8 cellular contexts compared by ENCODE assay signal in the genomic region with DNA sequence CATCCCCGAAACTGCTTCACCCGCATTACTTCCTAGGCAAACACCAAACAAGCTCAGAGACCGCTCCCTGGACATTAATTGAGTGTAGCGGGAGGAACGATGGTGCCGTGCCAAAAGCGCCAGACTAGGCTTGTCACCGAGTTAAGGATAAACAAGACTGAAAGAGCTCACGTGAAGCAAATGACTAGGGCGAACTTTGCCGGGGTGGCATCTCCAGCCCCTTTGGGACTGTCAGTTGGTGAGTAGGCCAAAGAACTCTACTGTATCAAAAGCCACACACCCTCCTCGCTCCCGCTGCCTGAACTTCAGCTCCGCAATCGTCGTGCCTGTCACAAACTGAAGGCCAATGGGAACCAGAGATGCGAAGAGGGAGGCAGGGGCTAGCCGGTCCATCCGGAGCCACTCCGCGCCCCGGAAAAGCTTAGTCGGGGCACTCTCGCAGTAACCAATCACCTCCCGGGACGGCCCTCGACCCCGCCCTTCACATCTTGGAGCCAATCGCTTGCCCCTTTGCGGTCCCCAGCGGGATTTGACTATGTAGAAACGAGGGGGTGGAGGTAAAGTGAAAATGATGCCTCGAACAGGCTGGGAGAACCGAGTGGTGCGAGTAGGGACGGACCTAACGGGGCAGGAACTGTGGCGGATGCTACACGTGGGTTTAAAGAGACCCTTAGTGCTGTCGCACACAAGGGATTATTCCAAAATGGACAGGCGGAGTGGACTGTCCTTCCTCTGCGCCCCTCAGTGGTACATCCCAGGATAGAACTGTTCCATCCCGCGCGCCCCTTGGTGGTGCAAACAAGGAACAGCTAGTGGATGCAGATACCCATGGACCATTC. TPM values are rescaled to one million over a fixed set of nuclear protein-coding genes. Genes with fewer than 3 reads are reported as not detected.
DNase-seq lines count a peak whose midpoint lies in the region; ATAC-seq and TF ChIP-seq lines count a peak whose summit lies in the region.

No MANE protein-coding gene starts in this region.

- H3K27me3 ChIP-seq in SK-N-SH (ENCODE audit: insufficient read depth) (peaks cover 9% of the 10 kb centered on the region), osteoblast (ENCODE audit: insufficient read depth, low read length) (peaks cover 16% of the 10 kb centered on the region), thymus (ENCODE audit: control insufficient read depth, insufficient read depth) (no peaks in the 10 kb centered on the region)

- TF ChIP-seq EP300 in SK-N-SH (IDR thresholded peaks at IDR 0.05; ENCODE audit: borderline replicate concordance in 1 of 2, low read depth in 1 of 2, low read length in 1 of 2), result no peak

- CTCF ChIA-PET in GM10248 (lab: Yijun Ruan, JAX) (interaction anchor here (0.9 to 2.0 kb wide), 10 partner anchors 9 to 421 kb away, joined by 3 to 7 read pairs (median 4); no protein-coding TSS in a partner anchor), SK-N-SH (lab: Yijun Ruan, JAX) (interaction anchor here (0.6 to 1.8 kb wide), 6 partner anchors 10 to 1534 kb away, joined by 3 to 6 read pairs (median 4); no protein-coding TSS in a partner anchor)

- H3K4me2 ChIP-seq in SK-N-SH, result peak overlapping the region; percentile 71
- H3K4me2 ChIP-seq in osteoblast (ENCODE audit: insufficient read depth, low read length), result peak overlapping the region; percentile 76

- H4K20me1 ChIP-seq in SK-N-SH (ENCODE audit: insufficient read depth) (no peaks in the 10 kb centered on the region), osteoblast (ENCODE audit: insufficient read depth, low read length) (no peaks in the 10 kb centered on the region)

- peak overlapping the region; percentile 85 for H2AFZ ChIP-seq in SK-N-SH (ENCODE audit: low read depth)
- H2AFZ ChIP-seq in osteoblast (ENCODE audit: low read length), result peak overlapping the region; percentile 97

- peak overlapping the region; percentile 98 for H3K27ac Mint-ChIP-seq in activated naive CD8-positive, alpha-beta T cell
- H3K27ac Mint-ChIP-seq in glutamatergic neuron (ENCODE audit: unreplicated experiment), result peak overlapping the region; percentile 100

- H3K4me1 ChIP-seq in SK-N-SH (ENCODE audit: control insufficient read depth in 1 of 2, insufficient read depth in 2 of 2, low read depth in 1 of 2, low read length in 1 of 2), result peaks cover 0 to 4% of the 10 kb centered on the region in 2 experiments; a peak in 1 of 4 replicates
- H3K4me1 ChIP-seq in osteoblast (ENCODE audit: insufficient read depth, low read length), result peaks cover 7% of the 10 kb centered on the region
- H3K4me1 ChIP-seq in thymus (ENCODE audit: control insufficient read depth, insufficient read depth, low read length), result peaks cover 2% of the 10 kb centered on the region

- POLR2A ChIA-PET in GM10248 (lab: Yijun Ruan, JAX) (interaction anchor here (1.8 kb wide), 1 partner anchor 87 kb away, joined by 10 read pairs; the partner anchor contains the start of gene TSPYL2), SK-N-SH (lab: Yijun Ruan, JAX) (interaction anchor here (0.7 to 1.4 kb wide), 2 partner anchors 53 to 86 kb away, joined by 5 read pairs; partner anchors contain the start of genes GPR173 and TSPYL2)

- H3K79me2 ChIP-seq in SK-N-SH (ENCODE audit: insufficient read depth), result peaks cover 25% of the 10 kb centered on the region; the same call in 1 of the 2 replicates
- H3K79me2 ChIP-seq in osteoblast (ENCODE audit: insufficient read depth, low read length), result peaks cover 20% of the 10 kb centered on the region

- no peaks in the 10 kb centered on the region for H3K27me3 Mint-ChIP-seq in activated naive CD8-positive, alpha-beta T cell
- H3K27me3 Mint-ChIP-seq in glutamatergic neuron (ENCODE audit: unreplicated experiment), result no peaks in the 10 kb centered on the region

- no peaks in the 10 kb centered on the region for H3K36me3 ChIP-seq in SK-N-SH (replicated peaks in 1 of 2; ENCODE audit: control insufficient read depth in 1 of 2, insufficient read depth in 2 of 2, low read length in 1 of 2)
- no peaks in the 10 kb centered on the region for H3K36me3 ChIP-seq in osteoblast (ENCODE audit: insufficient read depth, low read length)
- no peaks in the 10 kb centered on the region for H3K36me3 ChIP-seq in thymus (ENCODE audit: control insufficient read depth, insufficient read depth)

- H3K36me3 Mint-ChIP-seq in activated naive CD8-positive, alpha-beta T cell, result no peaks in the 10 kb centered on the region
- H3K36me3 Mint-ChIP-seq in glutamatergic neuron (ENCODE audit: unreplicated experiment), result no peaks in the 10 kb centered on the region

- H3F3A ChIP-seq in SK-N-SH (replicated peaks; ENCODE audit: insufficient read depth), result no peaks in the 10 kb centered on the region

- no peaks in the 10 kb centered on the region for H3K9me2 ChIP-seq in SK-N-SH

- no peaks in the 10 kb centered on the region for H3K9me3 Mint-ChIP-seq in activated naive CD8-positive, alpha-beta T cell (ENCODE audit: low read depth)
- no peaks in the 10 kb centered on the region for H3K9me3 Mint-ChIP-seq in glutamatergic neuron (ENCODE audit: unreplicated experiment)

- DNase-seq in GM10248 (ENCODE audit: extremely low spot score) (peak; percentile 87), NCI-H1048 (lab: John Stamatoyannopoulos, UW) (peak; percentile 75), SK-N-SH (peak; percentile 86), glutamatergic neuron (peak; percentile 90), osteoblast (ENCODE audit: insufficient read length, low spot score, missing footprints) (peak; percentile 94)

- TF ChIP-seq CTCF in GM10248 (IDR thresholded peaks at IDR 0.05; ENCODE audit: control extremely low read depth, extremely low read depth, low read depth, missing control alignments) (peak; percentile 53), SK-N-SH (IDR thresholded peaks at IDR 0.05) (peak; percentile 67), glutamatergic neuron (IDR thresholded peaks at IDR 0.05; ENCODE audit: partially characterized antibody, unreplicated experiment) (peak; percentile 53), osteoblast (IDR thresholded peaks at IDR 0.05; ENCODE audit: extremely low read depth, low read depth, low read length) (peak; percentile 65)

- peak overlapping the region; percentile 79 for H3K9ac ChIP-seq in SK-N-SH

- H3K27ac ChIP-seq in SK-N-SH (ENCODE audit: low read depth in 2 of 2, low read length in 1 of 2), result peak overlapping the region; percentile 84 to 93
- H3K27ac ChIP-seq in osteoblast (ENCODE audit: low read depth, low read length), result peak overlapping the region; percentile 96
- peak overlapping the region; percentile 99 for H3K27ac ChIP-seq in thymus (ENCODE audit: low read depth)

- 10% methylated on average over 45 of the region's 45 CpGs for WGBS in SK-N-SH (ENCODE audit: low lambda C conversion rate)
- WGBS in thymus, result under 1% methylated on average over 45 of the region's 45 CpGs

- ATAC-seq in HG02588 (IDR thresholded peaks at IDR 0.05; ENCODE audit: unreplicated experiment), result peak; percentile 99

- H3K4me1 Mint-ChIP-seq in activated naive CD8-positive, alpha-beta T cell (ENCODE audit: low read depth), result peaks cover 13% of the 10 kb centered on the region
- H3K4me1 Mint-ChIP-seq in glutamatergic neuron (ENCODE audit: low read depth, unreplicated experiment), result peaks cover 5% of the 10 kb centered on the region

- peak overlapping the region; percentile 53 to 64 for H3K4me3 ChIP-seq in SK-N-SH (ENCODE audit: low read depth in 2 of 2, low read length in 1 of 2)
- peak overlapping the region; percentile 81 for H3K4me3 ChIP-seq in osteoblast (ENCODE audit: insufficient read depth, low read length)
- peak overlapping the region; percentile 53 for H3K4me3 ChIP-seq in thymus (ENCODE audit: low read length)

- peak overlapping the region; percentile 94 for H3K4me3 Mint-ChIP-seq in activated naive CD8-positive, alpha-beta T cell
- peak overlapping the region; percentile 94 for H3K4me3 Mint-ChIP-seq in glutamatergic neuron (ENCODE audit: unreplicated experiment)

- peak; percentile 39 for TF ChIP-seq RAD21 in SK-N-SH (IDR thresholded peaks at IDR 0.05; ENCODE audit: low read length)

- no peaks in the 10 kb centered on the region for H3K9me3 ChIP-seq in SK-N-SH
- H3K9me3 ChIP-seq in osteoblast (ENCODE audit: low read depth, low read length), result no peaks in the 10 kb centered on the region
- H3K9me3 ChIP-seq in thymus (ENCODE audit: control insufficient read depth), result no peaks in the 10 kb centered on the region

TF ChIP-seq in SK-N-SH, 30 proteins besides CTCF, POLR2A, EP300 and RAD21 (continues in another document):
- TF ChIP-seq GATA2 (CRISPR knock-in tag; IDR thresholded peaks at IDR 0.05) (no peak), SMC3 (IDR thresholded peaks at IDR 0.05; ENCODE audit: low read depth, low read length) (peak; percentile 43; the same call in 1 of the 2 replicates), FOXJ3 (CRISPR knock-in tag; IDR thresholded peaks at IDR 0.05) (no peak), GABPA (IDR thresholded peaks at IDR 0.05; ENCODE audit: low read depth) (peak; percentile 95)

RNA-seq across cellular contexts. Expression of gene FAM156A, which starts 37.0 kb away (rescaled TPM):
- 47.2 and 62.5 TPM in 2 replicates for polyA plus RNA-seq in SK-N-SH (2012; rRNA removed)
- polyA plus RNA-seq in SK-N-SH (2012; cell fraction: cytosol; rRNA removed), result 15.2 and 18.6 TPM in 2 replicates
- 403 and 513 TPM in 2 replicates for polyA plus RNA-seq in SK-N-SH (2012; cell fraction: nucleus; rRNA removed)
- total RNA-seq in glutamatergic neuron (ENCODE audit: unreplicated experiment), result 22.1 TPM
- total RNA-seq in osteoblast, result 11.8 and 16.6 TPM in 2 replicates
- 14.8 TPM for polyA plus RNA-seq in thymus

RNA-seq across cellular contexts. Expression of gene GPR173, which starts 53.2 kb away (rescaled TPM):
- polyA plus RNA-seq in SK-N-SH (2012; rRNA removed), result 5.8 TPM in 2 replicates
- polyA plus RNA-seq in SK-N-SH (2012; cell fraction: cytosol; rRNA removed), result 1.4 and 2.2 TPM in 2 replicates
- polyA plus RNA-seq in SK-N-SH (2012; cell fraction: nucleus; rRNA removed), result 48.9 and 54.0 TPM in 2 replicates
- 85.3 TPM for total RNA-seq in glutamatergic neuron (ENCODE audit: unreplicated experiment)
- total RNA-seq in osteoblast, result 1.8 and 2.2 TPM in 2 replicates
- 1.5 TPM for polyA plus RNA-seq in thymus

Comparison
In these comparisons a context has a peak if more than half of its experiments do, and no peak if none do; other contexts are left out.
1. Peak in every context shown above with its lines: DNase-seq, ATAC-seq, H3K4me3 ChIP-seq and H3K27ac ChIP-seq.
2. RNA of gene GPR173, which starts 53.2 kb away (total RNA-seq): 85.3 TPM in glutamatergic neuron (single experiment); 1.8 to 2.2 TPM in osteoblast; every median in the first group is over 10 times any median in the second.